In genomic region chr16:58709338-58709737, GRCh38 we compare ENCODE assay signal across 25 cellular contexts.
A peak's percentile ranks its signal among the peaks of the same experiment; 100 is the strongest.
DNase-seq lines count a peak whose midpoint lies in the region; ATAC-seq, FAIRE-seq and TF ChIP-seq lines count a peak whose summit lies in the region.
"Had no signal": no experiment of that assay in that cellular context is flagged by ENCODE, and none has a peak within 500 bp of the region (broad histone marks: within the 10 kb centered on the region; RNA-seq: fewer than 3 reads in every experiment).

No MANE protein-coding gene starts in this region.

- no peak for TF ChIP-seq CTCF in coronary artery (IDR thresholded peaks at IDR 0.05)

- DNase-seq in ACHN, result peak; percentile 86
- DNase-seq in HTR-8/SVneo (ENCODE audit: insufficient read length, low spot score), result no peak
- DNase-seq in left kidney (ENCODE audit: low read depth, low spot score), result peak; percentile 78
- no peak for DNase-seq in HuH-7 (ENCODE audit: low spot score)
- DNase-seq in coronary artery (ENCODE audit: low spot score), result no peak
- DNase-seq in stimulated activated CD8-positive, alpha-beta memory T cell treated with anti-CD3 and anti-CD28 coated beads, Interleukin-4, amount 100 ng/mL, for 48 hours, result no peak
- DNase-seq in stimulated activated CD4-positive, alpha-beta T cell treated with anti-CD3 and anti-CD28 coated beads, Interleukin-15, amount 100 ng/mL, for 24 hours, result no peak
- DNase-seq: activated CD4-positive, alpha-beta T cell treated with anti-CD3 and anti-CD28 coated beads, Interleukin-2, amount 10 ng/mL, durations not matched to agents 24 days and 14 days; activated naive CD4-positive, alpha-beta T cell treated with anti-CD3 and anti-CD28 coated beads, Interleukin-2, amount 10 ng/mL, durations not matched to agents 7 days and 5 days; AML-193; CD8-positive, alpha-beta T cell; dermis blood vessel endothelial cell; DMS153; IMR-90; islet precursor cell; NCI-H1417; NCI-H446; SK-N-SH; T-helper 17 cell; upper lobe of left lung had no signal

- peak; percentile 89 for ATAC-seq in GM18907 (IDR thresholded peaks at IDR 0.05; ENCODE audit: unreplicated experiment)
- ATAC-seq: CD8-positive, alpha-beta T cell; T-helper 17 cell had no signal

- peak; percentile 28 for FAIRE-seq in HTR-8/SVneo (lab: Jason Lieb, UNC)
- FAIRE-seq: endometrium, G401.6 had no signal

- H3K27ac ChIP-seq in coronary artery, result no peak overlapping the region
- H3K27ac ChIP-seq: prostate gland, upper lobe of left lung, VCaP had no signal

- H3K4me3 ChIP-seq in coronary artery, result no peak overlapping the region
- H3K4me3 ChIP-seq: prostate gland, upper lobe of left lung had no signal

- in situ Hi-C loops in ACHN (cut with HindIII; ENCODE audit: low pct_ligation_motif_present, low pct_unique_long_range_greater_than_20kb, low sequenced_read_pairs), result no loop called here

Comparison
In these comparisons a context has a peak if more than half of its experiments do, and no peak if none do; other contexts are left out.
1. DNase-seq: peak in ACHN (single experiment) and left kidney (single experiment); none in HTR-8/SVneo (single experiment), HuH-7 (single experiment), coronary artery (single experiment), stimulated activated CD8-positive, alpha-beta memory T cell treated with anti-CD3 and anti-CD28 coated beads, Interleukin-4, amount 100 ng/mL, for 48 hours (single experiment) and stimulated activated CD4-positive, alpha-beta T cell treated with anti-CD3 and anti-CD28 coated beads, Interleukin-15, amount 100 ng/mL, for 24 hours (single experiment).